Comparison of ENCODE assay signal across 1 cellular context in the genomic region with DNA sequence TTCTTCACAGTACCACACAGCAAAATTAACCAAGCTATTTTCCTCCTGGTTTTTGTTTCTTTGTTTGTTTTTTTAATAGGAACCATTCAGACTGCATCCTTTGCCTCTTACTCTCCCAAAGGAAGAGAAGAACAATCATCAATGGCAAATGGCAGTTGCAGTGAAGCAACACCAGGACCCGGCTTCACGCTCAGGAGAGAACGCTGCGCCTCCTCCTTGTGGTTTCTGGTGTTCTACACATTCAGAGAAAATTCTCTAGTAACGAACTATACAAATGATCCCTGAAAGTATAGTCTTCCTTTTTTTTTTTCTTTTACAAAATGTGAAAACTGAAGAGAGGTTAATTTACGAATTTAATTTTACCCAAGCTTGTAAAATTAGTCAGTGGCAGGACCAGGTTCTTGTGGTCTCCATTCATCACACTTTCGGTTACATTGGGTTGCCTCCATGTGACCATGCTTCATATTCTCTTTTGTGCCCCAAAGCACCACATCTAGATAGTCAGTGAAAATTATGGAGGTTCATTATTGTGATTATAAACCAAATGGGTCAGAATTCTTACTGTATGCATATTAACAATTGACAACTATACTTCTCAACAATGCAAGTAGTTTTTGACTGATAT.
TF ChIP-seq lines count a peak whose summit lies in the region.

No MANE protein-coding gene starts in this region.

TF ChIP-seq in GM23338, 12 proteins besides CTCF, POLR2A, EP300 and RAD21 (continued from another document):
- TF ChIP-seq ZNF462 (CRISPR knock-in tag; IDR thresholded peaks at IDR 0.05), result no peak
